In genomic region chr11:933936-934335, GRCh38 we compare ENCODE assay signal across 18 cellular contexts. TPM values are rescaled to one million over a fixed set of nuclear protein-coding genes. Genes with fewer than 3 reads are reported as not detected.
A peak's percentile ranks its signal among the peaks of the same experiment; 100 is the strongest.
DNase-seq lines count a peak whose midpoint lies in the region; ATAC-seq, FAIRE-seq and TF ChIP-seq lines count a peak whose summit lies in the region.
"Had no signal": no experiment of that assay in that cellular context is flagged by ENCODE, and none has a peak within 500 bp of the region (broad histone marks: within the 10 kb centered on the region; RNA-seq: fewer than 3 reads in every experiment).

No MANE protein-coding gene starts in this region.

- ATAC-seq in GM23338 (peak; percentile 39), GM18519 (IDR thresholded peaks at IDR 0.05; ENCODE audit: low FRiP score, unreplicated experiment) (no peak), GM19324 (IDR thresholded peaks at IDR 0.05; ENCODE audit: low FRiP score, unreplicated experiment) (no peak)
- ATAC-seq: stimulated activated naive CD8-positive, alpha-beta T cell treated with anti-CD3 and anti-CD28 coated beads, Interleukin-15, amount 100 ng/mL, for 72 hours had no signal

- peaks cover 14% of the 10 kb centered on the region; the same call in 1 of the 2 replicates for H4K20me1 ChIP-seq in GM23338 (replicated peaks; ENCODE audit: insufficient read depth)

- peak overlapping the region; percentile 32; the same call in 2 of the 3 replicates for H3K4me3 Mint-ChIP-seq in GM23338
- no peak overlapping the region for H3K4me3 Mint-ChIP-seq in osteocyte (ENCODE audit: unreplicated experiment)
- H3K4me3 Mint-ChIP-seq: stimulated activated naive CD8-positive, alpha-beta T cell treated with anti-CD3 and anti-CD28 coated beads, Interleukin-15, amount 100 ng/mL, for 72 hours had no signal

- H3K27me3 ChIP-seq in GM23338 (ENCODE audit: insufficient read depth) (no peaks in the 10 kb centered on the region), adrenal gland (no peaks in the 10 kb centered on the region)
- H3K27me3 ChIP-seq: dorsolateral prefrontal cortex, pancreas had no signal

- no peak overlapping the region for H3K27ac Mint-ChIP-seq in GM23338
- peak overlapping the region; percentile 76 for H3K27ac Mint-ChIP-seq in osteocyte (ENCODE audit: unreplicated experiment)

- H3K4me3 ChIP-seq in GM23338 (peak overlapping the region; percentile 26; the same call in 1 of the 2 replicates), adrenal gland (no peak overlapping the region), kidney (ENCODE audit: low read length in 2 of 2) (no peak overlapping the region)
- H3K4me3 ChIP-seq: pancreas had no signal

- H2AFZ ChIP-seq in GM23338, result no peak overlapping the region

- H3K9ac ChIP-seq in kidney (ENCODE audit: low read length in 2 of 2), result peak overlapping the region in 1 of 2 donors; percentile 36

- 78 to 83% (median 81%) methylated on average over 6 to 7 of the region's 7 CpGs for WGBS in adrenal gland, 4 donors

- intact Hi-C loops in adrenal gland (cut with DNase I), result no loop called here
- intact Hi-C loops in kidney (cut with DNase I), result no loop called here

- H3K9me3 Mint-ChIP-seq in GM23338 (no peaks in the 10 kb centered on the region), osteocyte (ENCODE audit: unreplicated experiment) (no peaks in the 10 kb centered on the region)
- H3K9me3 Mint-ChIP-seq: stimulated activated naive CD8-positive, alpha-beta T cell treated with anti-CD3 and anti-CD28 coated beads, Interleukin-15, amount 100 ng/mL, for 72 hours had no signal

- DNase-seq in GM23338 (ENCODE audit: low spot score) (peak; percentile 70), adrenal gland (no peak), kidney (peak; percentile 45), osteocyte (ENCODE audit: extremely low spot score, unreplicated experiment) (no peak), NCI-H1105 treated with DMSO at 0.1 percent for 48 hours (lab: John Stamatoyannopoulos, UW) (no peak), nucleus accumbens (lab: John Stamatoyannopoulos, UW) (no peak)
- DNase-seq: activated gamma-delta T cell treated with Interleukin-2 at 50 U/mL for 16 hours; dorsolateral prefrontal cortex; GDM1; KG1; NCI-H1092; NCI-H2171 treated with DMSO at 0.1 percent for 48 hours; stimulated activated naive CD8-positive, alpha-beta T cell treated with anti-CD3 and anti-CD28 coated beads, Interleukin-15, amount 100 ng/mL, for 72 hours; WERI-Rb-1 had no signal

- no peaks in the 10 kb centered on the region for H3K9me3 ChIP-seq in adrenal gland (replicated peaks in 1 of 3)
- H3K9me3 ChIP-seq in kidney (ENCODE audit: control insufficient read depth in 1 of 2, low read length in 2 of 2), result no peaks in the 10 kb centered on the region
- H3K9me3 ChIP-seq: pancreas had no signal

- TF ChIP-seq CTCF in GM23338 (conservative IDR thresholded peaks at IDR 0.05; ENCODE audit: low read depth in 2 of 2), result no peak
- no peak for TF ChIP-seq CTCF in adrenal gland (IDR thresholded peaks at IDR 0.05)
- no peak for TF ChIP-seq CTCF in kidney (IDR thresholded peaks at IDR 0.05; ENCODE audit: borderline replicate concordance, extremely low read depth, insufficient read depth)
- TF ChIP-seq CTCF in osteocyte (IDR thresholded peaks at IDR 0.05), result no peak

- H3K36me3 Mint-ChIP-seq in GM23338 (ENCODE audit: low read depth), result peaks cover 8% of the 10 kb centered on the region; the same call in 2 of the 3 replicates
- H3K36me3 Mint-ChIP-seq in osteocyte (ENCODE audit: unreplicated experiment), result peaks cover 1% of the 10 kb centered on the region

- H3K4me1 Mint-ChIP-seq in GM23338, result peaks cover 51% of the 10 kb centered on the region
- H3K4me1 Mint-ChIP-seq in osteocyte (ENCODE audit: unreplicated experiment), result peaks cover 44% of the 10 kb centered on the region

- H3K36me3 ChIP-seq in GM23338 (ENCODE audit: insufficient read depth) (no peaks in the 10 kb centered on the region), adrenal gland (replicated peaks in 1 of 2) (no peaks in the 10 kb centered on the region), kidney (ENCODE audit: control insufficient read depth in 1 of 2, insufficient read depth in 2 of 2, low read length in 2 of 2) (no peaks in the 10 kb centered on the region)
- H3K36me3 ChIP-seq: pancreas had no signal

- no peak for FAIRE-seq in kidney (lab: Jason Lieb, UNC)
- FAIRE-seq: GM12892, pancreas had no signal

- no peak for TF ChIP-seq POLR2A in adrenal gland (IDR thresholded peaks at IDR 0.05)

- H3F3A ChIP-seq in GM23338 (replicated peaks; ENCODE audit: low read depth), result peaks cover 15% of the 10 kb centered on the region

- H3K4me1 ChIP-seq in GM23338 (ENCODE audit: insufficient read depth) (peaks cover 50% of the 10 kb centered on the region), adrenal gland (replicated peaks in 1 of 2) (peaks cover 4 to 56% of the 10 kb centered on the region in 2 donors), kidney (ENCODE audit: control insufficient read depth in 1 of 2, insufficient read depth in 1 of 2, low read depth in 1 of 2, low read length in 2 of 2) (peaks cover 54 to 55% of the 10 kb centered on the region in 2 donors)

- H3K4me2 ChIP-seq in GM23338, result peak overlapping the region; percentile 46

- H3K79me2 ChIP-seq in GM23338 (replicated peaks; ENCODE audit: insufficient read depth), result peaks cover 91% of the 10 kb centered on the region

- H3K27me3 Mint-ChIP-seq in GM23338 (ENCODE audit: insufficient read depth, low read depth, poor library complexity), result peaks cover 8% of the 10 kb centered on the region
- no peaks in the 10 kb centered on the region for H3K27me3 Mint-ChIP-seq in osteocyte (ENCODE audit: unreplicated experiment)
- H3K27me3 Mint-ChIP-seq: stimulated activated naive CD8-positive, alpha-beta T cell treated with anti-CD3 and anti-CD28 coated beads, Interleukin-15, amount 100 ng/mL, for 72 hours had no signal

- H3K9me2 ChIP-seq in GM23338 (ENCODE audit: insufficient read depth), result no peaks in the 10 kb centered on the region

- H3K27ac ChIP-seq in GM23338 (ENCODE audit: low read depth) (peak overlapping the region; percentile 56), adrenal gland (peak overlapping the region; percentile 1 to 77 (median 21)), kidney (ENCODE audit: low read depth in 2 of 2, low read length in 2 of 2) (peak overlapping the region; percentile 18 to 80)
- H3K27ac ChIP-seq: WERI-Rb-1 had no signal

TF ChIP-seq in GM23338, 12 proteins besides CTCF, POLR2A, EP300 and RAD21:
- TF ChIP-seq CREB1 (CRISPR knock-in tag; IDR thresholded peaks at IDR 0.05; ENCODE audit: low read depth) (no peak), JUNB (IDR thresholded peaks at IDR 0.05; ENCODE audit: unreplicated experiment) (no peak), EZH2 (IDR thresholded peaks at IDR 0.05; ENCODE audit: low read depth, unreplicated experiment) (no peak), POLR2AphosphoS5 (IDR thresholded peaks at IDR 0.05; ENCODE audit: low read depth) (no peak), NANOG (IDR thresholded peaks at IDR 0.05; ENCODE audit: borderline replicate concordance) (no peak)

RNA-seq across cellular contexts. Expression of gene AP2A2, which starts 8.3 kb away (rescaled TPM):
- total RNA-seq in GM23338 (2014; rRNA removed; shearing (Covaris generic)), result 36.4 and 47.5 TPM in 2 replicates
- polyA plus RNA-seq in GM23338 (2016; fragmentation: Nextera tagmentation; extraction: Ambion mirVana) (23.7 and 28.4 TPM in 2 replicates), adrenal gland (10 to 100 TPM; 28.6 to 98.5 (median 71.4) TPM), kidney (ENCODE audit: insufficient read depth, low read depth, low replicate concordance) (76.5 TPM)
- total RNA-seq in adrenal gland (100 to 1,000 TPM in 3 of 8 donors, 10 to 100 TPM in 5; 38.5 to 115 (median 79.1) TPM), kidney (144 TPM), osteocyte (96.7 and 102 TPM in 2 replicates)

RNA-seq across cellular contexts. Expression of gene CHID1, which starts 23.3 kb away (rescaled TPM):
- total RNA-seq in GM23338 (2014; rRNA removed; shearing (Covaris generic)), result 51.2 and 67.3 TPM in 2 replicates
- polyA plus RNA-seq in GM23338 (2016; fragmentation: Nextera tagmentation; extraction: Ambion mirVana) (54.1 and 55.4 TPM in 2 replicates), adrenal gland (10 to 100 TPM; 39.2 to 60.1 (median 56.3) TPM), kidney (ENCODE audit: insufficient read depth, low read depth, low replicate concordance) (128 TPM)
- total RNA-seq in adrenal gland (100 to 1,000 TPM in 5 of 8 donors, 10 to 100 TPM in 3; 93.1 to 220 (median 110) TPM), kidney (82.2 TPM), osteocyte (112 and 120 TPM in 2 replicates)

Comparison
In these comparisons a context has a peak if more than half of its experiments do, and no peak if none do; other contexts are left out.
1. DNase-seq: peak in GM23338 (single experiment) and kidney (single experiment); none in adrenal gland (0 of 7), osteocyte (single experiment), NCI-H1105 treated with DMSO at 0.1 percent for 48 hours (single experiment) and nucleus accumbens (0 of 56).
2. Peak in every context shown above with its lines, with median percentiles within 50 percentile points of each other: H3K27ac ChIP-seq.